In genomic region chr3:170233532-170233931, GRCh38 we compare ENCODE assay signal across 11 cellular contexts. TPM values are rescaled to one million over a fixed set of nuclear protein-coding genes. Genes with fewer than 3 reads are reported as not detected.
A peak's percentile ranks its signal among the peaks of the same experiment; 100 is the strongest.
DNase-seq lines count a peak whose midpoint lies in the region; ATAC-seq, FAIRE-seq and TF ChIP-seq lines count a peak whose summit lies in the region.
"Had no signal": no experiment of that assay in that cellular context is flagged by ENCODE, and none has a peak within 500 bp of the region (broad histone marks: within the 10 kb centered on the region; RNA-seq: fewer than 3 reads in every experiment).

No MANE protein-coding gene starts in this region.

- no peak for ATAC-seq in SK-N-SH treated with all-trans-retinoic acid at 6 μM for 48 hours
- ATAC-seq in K562 = no peak
- peak; percentile 85 for ATAC-seq in upper lobe of right lung
- ATAC-seq in GM21528 (IDR thresholded peaks at IDR 0.05; ENCODE audit: low FRiP score, unreplicated experiment) = no peak
- ATAC-seq in HG03095 (IDR thresholded peaks at IDR 0.05; ENCODE audit: unreplicated experiment) = no peak

- H3K4me1 ChIP-seq in SK-N-SH (ENCODE audit: control insufficient read depth in 1 of 2, insufficient read depth in 2 of 2, low read depth in 1 of 2, low read length in 1 of 2) = no peaks in the 10 kb centered on the region
- H3K4me1 ChIP-seq in K562 (replicated peaks in 1 of 2; ENCODE audit: control insufficient read depth in 2 of 2, insufficient read depth in 2 of 2, low read length in 2 of 2) = no peaks in the 10 kb centered on the region
- H3K4me1 ChIP-seq in upper lobe of right lung = peaks cover 3% of the 10 kb centered on the region

- no TSS peak for BruUV-seq in K562 (replicated peaks; lab: Mats Ljungman, UMichigan)

- H3K9me3 ChIP-seq in SK-N-SH (no peaks in the 10 kb centered on the region), K562 (replicated peaks; ENCODE audit: control insufficient read depth, insufficient read depth, low read depth, low read length) (no peaks in the 10 kb centered on the region), upper lobe of right lung (no peaks in the 10 kb centered on the region)

- H3K79me2 ChIP-seq in SK-N-SH (ENCODE audit: insufficient read depth) (peaks cover 67% of the 10 kb centered on the region), K562 (ENCODE audit: control insufficient read depth, insufficient read depth, low read length) (peaks cover 33% of the 10 kb centered on the region)

- no peaks in the 10 kb centered on the region for H3F3A ChIP-seq in SK-N-SH (replicated peaks; ENCODE audit: insufficient read depth)

- in situ Hi-C loops in K562 (cut with MboI) = no loop called here

- H3K9me1 ChIP-seq in K562 (ENCODE audit: control insufficient read depth, insufficient read depth, low read length) = no peaks in the 10 kb centered on the region

- H3K27me3 ChIP-seq in SK-N-SH (ENCODE audit: insufficient read depth) (no peaks in the 10 kb centered on the region), K562 (ENCODE audit: control insufficient read depth in 2 of 2, insufficient read depth in 2 of 2, low read length in 2 of 2) (no peaks in the 10 kb centered on the region), upper lobe of right lung (no peaks in the 10 kb centered on the region)
- H3K27me3 ChIP-seq: dorsolateral prefrontal cortex had no signal

- H4K20me1 ChIP-seq in SK-N-SH (ENCODE audit: insufficient read depth) (peaks cover 5% of the 10 kb centered on the region), K562 (replicated peaks; ENCODE audit: control insufficient read depth, insufficient read depth, low read length) (no peaks in the 10 kb centered on the region)

- TF ChIP-seq POLR2A in K562 (conservative IDR thresholded peaks at IDR 0.05) = no peak

- no peak for TF ChIP-seq RAD21 in SK-N-SH (IDR thresholded peaks at IDR 0.05; ENCODE audit: low read length)
- TF ChIP-seq RAD21 in K562 (CRISPR knock-in tag; conservative IDR thresholded peaks at IDR 0.05 in 1 of 2, IDR thresholded peaks at IDR 0.05 in 1 of 2) = no peak

- no peak for TF ChIP-seq EP300 in SK-N-SH (IDR thresholded peaks at IDR 0.05; ENCODE audit: borderline replicate concordance in 1 of 2, low read depth in 1 of 2, low read length in 1 of 2)
- TF ChIP-seq EP300 in K562 (IDR thresholded peaks at IDR 0.05; ENCODE audit: low read length) = no peak

- POLR2A ChIA-PET in SK-N-SH (lab: Yijun Ruan, JAX) = interaction anchor here (1.6 kb wide), 1 partner anchor 11 kb away, joined by 7 read pairs; the partner anchor contains the start of gene PRKCI
- POLR2A ChIA-PET in K562 (lab: Yijun Ruan, JAX) = interaction anchor here (1.5 kb wide), 1 partner anchor 10 kb away, joined by 6 read pairs; no protein-coding TSS in a partner anchor

- DNase-seq in SK-N-SH (no peak), K562 (ENCODE audit: extremely low read depth in 1 of 4, low spot score in 3 of 4) (peak in 1 of 4 experiments; percentile 8), iris pigment epithelial cell (ENCODE audit: low read depth) (peak; percentile 93), upper lobe of right lung (peak; percentile 75), NCI-H526 treated with DMSO at 0.1 percent for 48 hours (lab: John Stamatoyannopoulos, UW) (no peak)
- DNase-seq: ACHN, dorsolateral prefrontal cortex, NCI-H2081 treated with DMSO at 0.1 percent for 48 hours had no signal

- H2AFZ ChIP-seq in SK-N-SH (ENCODE audit: low read depth) (no peak overlapping the region), K562 (ENCODE audit: low read depth, low read length) (no peak overlapping the region)

- intact Hi-C loops in K562 (cut with micrococcal nuclease) (no loop called here), upper lobe of right lung (cut with DNase I) (no loop called here)

- H3K9me2 ChIP-seq in SK-N-SH = no peaks in the 10 kb centered on the region

- peak; percentile 44 for FAIRE-seq in K562 (lab: Jason Lieb, UNC)

- H3K9ac ChIP-seq in SK-N-SH (no peak overlapping the region), K562 (ENCODE audit: insufficient read depth in 1 of 2, low read depth in 2 of 2, low read length in 2 of 2) (no peak overlapping the region)

- TF ChIP-seq CTCF in SK-N-SH (IDR thresholded peaks at IDR 0.05) (no peak), K562 (IDR thresholded peaks at IDR 0.05 in 2 of 3, conservative IDR thresholded peaks at IDR 0.05 in 1 of 3; ENCODE audit: insufficient read depth in 2 of 3, low read depth in 1 of 3, low read length in 3 of 3) (no peak), upper lobe of right lung (IDR thresholded peaks at IDR 0.05) (no peak)

- WGBS in SK-N-SH (ENCODE audit: low lambda C conversion rate) = 95% methylated on average over 7 of the region's 7 CpGs
- 63% methylated on average over 7 of the region's 7 CpGs for WGBS in K562 (ENCODE audit: insufficient coverage, low coverage, missing lambda C conversion rate)

- H3K4me3 ChIP-seq in SK-N-SH (ENCODE audit: low read depth in 2 of 2, low read length in 1 of 2) = no peak overlapping the region
- H3K4me3 ChIP-seq in K562 = no peak overlapping the region
- H3K4me3 ChIP-seq in upper lobe of right lung = no peak overlapping the region
- H3K4me3 ChIP-seq: dorsolateral prefrontal cortex had no signal

- CTCF ChIA-PET in SK-N-SH (lab: Yijun Ruan, JAX) (interaction anchor here (1.3 to 1.8 kb wide), 2 partner anchors 10 to 11 kb away, joined by 4 to 5 read pairs; partner anchors contain the start of gene PRKCI), K562 (lab: Yijun Ruan, JAX; ENCODE audit: low intra/inter-chr PET ratio) (no interaction called here)

- H3K36me3 ChIP-seq in SK-N-SH (replicated peaks in 1 of 2; ENCODE audit: control insufficient read depth in 1 of 2, insufficient read depth in 2 of 2, low read length in 1 of 2) (peaks cover 0 to 36% of the 10 kb centered on the region in 2 experiments), K562 (ENCODE audit: control insufficient read depth, insufficient read depth, low read length) (peaks cover 17% of the 10 kb centered on the region; the same call in 2 of the 3 replicates), upper lobe of right lung (peaks cover 24% of the 10 kb centered on the region)

- H3K27ac ChIP-seq in SK-N-SH (ENCODE audit: low read depth in 2 of 2, low read length in 1 of 2) = no peak overlapping the region
- no peak overlapping the region for H3K27ac ChIP-seq in K562 (ENCODE audit: extremely low read depth, low read depth, low read length)
- peak overlapping the region; percentile 58 for H3K27ac ChIP-seq in upper lobe of right lung
- H3K27ac ChIP-seq: dorsolateral prefrontal cortex had no signal

- H3K4me2 ChIP-seq in SK-N-SH (no peak overlapping the region), K562 (ENCODE audit: insufficient read depth, low read length) (no peak overlapping the region)

TF ChIP-seq in SK-N-SH treated with all-trans-retinoic acid at 6 μM for 48 hours, 23 proteins besides CTCF, POLR2A, EP300 and RAD21 (continues in another document):
- peak; percentile 85 for TF ChIP-seq ISL1 (CRISPR knock-in tag; IDR thresholded peaks at IDR 0.05)

TF ChIP-seq in SK-N-SH, 30 proteins besides CTCF, POLR2A, EP300 and RAD21 (continues in another document):
- TF ChIP-seq FOXJ3 (CRISPR knock-in tag; IDR thresholded peaks at IDR 0.05) = no peak

TF ChIP-seq in K562, 482 proteins besides CTCF, POLR2A, EP300 and RAD21 (continues in another document):
- TF ChIP-seq CEBPB (tag; IDR thresholded peaks at IDR 0.05) = peak; percentile 94

RNA-seq across cellular contexts. Expression of gene PRKCI, which starts 11.3 kb away (rescaled TPM):
- polyA plus RNA-seq in SK-N-SH (2012; rRNA removed) (10.1 and 16.0 TPM in 2 replicates), K562 (2011; rRNA removed) (27.8 and 40.0 TPM in 2 replicates), K562 (2014; fragmentation: Illumina TruSeq; extraction: Trizol) (24.2 and 31.4 TPM in 2 replicates), K562 (2014; fragmentation: Nextera tagmentation; extraction: Ambion mirVana) (10 to 100 TPM; 10.5 to 13.5 TPM), K562 (2014; rRNA removed) (20.4 and 22.7 TPM in 2 replicates)
- 16.2 and 18.4 TPM in 2 replicates for polyA plus RNA-seq in SK-N-SH (2012; cell fraction: cytosol; rRNA removed)
- polyA plus RNA-seq in SK-N-SH (2012; cell fraction: nucleus; rRNA removed) = 10.2 and 18.1 TPM in 2 replicates
- 56.2 and 139 TPM in 2 replicates for total RNA-seq in K562 (2011; cell fraction: chromatin; rRNA removed; ENCODE audit: low replicate concordance)
- total RNA-seq in K562 (2011; cell fraction: nucleolus; rRNA removed) = 21.8 and 29.3 TPM in 2 replicates
- total RNA-seq in K562 (2011; cell fraction: nucleoplasm; rRNA removed) = 59.0 and 131 TPM in 2 replicates
- total RNA-seq in K562 (2014; rRNA removed) (23.2 and 27.8 TPM in 2 replicates), K562 (2014; rRNA removed; fragmentation: Illumina TruSeq; extraction: Trizol) (43.2 and 49.7 TPM in 2 replicates), K562 (2015; rRNA removed; fragmentation: Illumina TruSeq; extraction: Trizol) (37.8 and 42.0 TPM in 2 replicates), K562 (2021) (23.6 and 33.2 TPM in 2 replicates), upper lobe of right lung (43.2 TPM)
- 7.8 and 14.4 TPM in 2 replicates for polyA plus RNA-seq in K562 (2011; cell fraction: cytosol; rRNA removed)
- polyA plus RNA-seq in K562 (2011; cell fraction: nucleus; rRNA removed) = 7.4 and 10.1 TPM in 2 replicates
- 15.7 and 28.3 TPM in 2 replicates for polyA plus RNA-seq in K562 (2012)
- 79.3 and 84.4 TPM in 2 replicates for polyA minus RNA-seq in K562 (2011; rRNA and poly(A)+ RNA removed)
- polyA minus RNA-seq in K562 (2011; cell fraction: cytosol; rRNA and poly(A)+ RNA removed) = 20.8 and 40.8 TPM in 2 replicates
- polyA minus RNA-seq in K562 (2011; cell fraction: nucleus; rRNA and poly(A)+ RNA removed) = 20.7 and 26.1 TPM in 2 replicates

RNA-seq across cellular contexts. Expression of gene PHC3, which starts 52.0 kb away (rescaled TPM):
- 9.2 and 12.5 TPM in 2 replicates for polyA plus RNA-seq in SK-N-SH (2012; rRNA removed)
- polyA plus RNA-seq in SK-N-SH (2012; cell fraction: cytosol; rRNA removed) = 7.1 and 7.8 TPM in 2 replicates
- polyA plus RNA-seq in SK-N-SH (2012; cell fraction: nucleus; rRNA removed) = 18.3 and 26.6 TPM in 2 replicates
- total RNA-seq in K562 (2011; cell fraction: chromatin; rRNA removed; ENCODE audit: low replicate concordance) = 118 and 146 TPM in 2 replicates
- 42.5 and 52.1 TPM in 2 replicates for total RNA-seq in K562 (2011; cell fraction: nucleolus; rRNA removed)
- total RNA-seq in K562 (2011; cell fraction: nucleoplasm; rRNA removed) = 59.0 and 129 TPM in 2 replicates
- total RNA-seq in K562 (2014; rRNA removed) = 3.1 and 8.9 TPM in 2 replicates
- total RNA-seq in K562 (2014; rRNA removed; fragmentation: Illumina TruSeq; extraction: Trizol) = 16.9 and 19.0 TPM in 2 replicates
- 14.9 and 15.1 TPM in 2 replicates for total RNA-seq in K562 (2015; rRNA removed; fragmentation: Illumina TruSeq; extraction: Trizol)
- 16.9 and 21.5 TPM in 2 replicates for total RNA-seq in K562 (2021)
- 21.6 and 32.1 TPM in 2 replicates for polyA plus RNA-seq in K562 (2011; rRNA removed)
- 25.8 and 29.4 TPM in 2 replicates for polyA plus RNA-seq in K562 (2011; cell fraction: cytosol; rRNA removed)
- 65.3 and 76.2 TPM in 2 replicates for polyA plus RNA-seq in K562 (2011; cell fraction: nucleus; rRNA removed)
- 9.0 and 22.6 TPM in 2 replicates for polyA plus RNA-seq in K562 (2012)
- 8.1 and 10.5 TPM in 2 replicates for polyA plus RNA-seq in K562 (2014; fragmentation: Illumina TruSeq; extraction: Trizol)
- 1 to 10 TPM; 4.6 to 6.0 TPM for polyA plus RNA-seq in K562 (2014; fragmentation: Nextera tagmentation; extraction: Ambion mirVana)
- 7.4 and 16.2 TPM in 2 replicates for polyA plus RNA-seq in K562 (2014; rRNA removed)
- polyA minus RNA-seq in K562 (2011; rRNA and poly(A)+ RNA removed) = 91.9 and 98.7 TPM in 2 replicates
- 13.4 and 14.6 TPM in 2 replicates for polyA minus RNA-seq in K562 (2011; cell fraction: cytosol; rRNA and poly(A)+ RNA removed)
- 32.9 and 56.2 TPM in 2 replicates for polyA minus RNA-seq in K562 (2011; cell fraction: nucleus; rRNA and poly(A)+ RNA removed)
- total RNA-seq in upper lobe of right lung = 84.4 TPM

Comparison
In these comparisons a context has a peak if more than half of its experiments do, and no peak if none do; other contexts are left out.
1. DNase-seq: peak in iris pigment epithelial cell (single experiment) and upper lobe of right lung (single experiment); none in SK-N-SH (single experiment) and NCI-H526 treated with DMSO at 0.1 percent for 48 hours (single experiment).